ENCODE assay signal across 21 cellular contexts in the genomic region with DNA sequence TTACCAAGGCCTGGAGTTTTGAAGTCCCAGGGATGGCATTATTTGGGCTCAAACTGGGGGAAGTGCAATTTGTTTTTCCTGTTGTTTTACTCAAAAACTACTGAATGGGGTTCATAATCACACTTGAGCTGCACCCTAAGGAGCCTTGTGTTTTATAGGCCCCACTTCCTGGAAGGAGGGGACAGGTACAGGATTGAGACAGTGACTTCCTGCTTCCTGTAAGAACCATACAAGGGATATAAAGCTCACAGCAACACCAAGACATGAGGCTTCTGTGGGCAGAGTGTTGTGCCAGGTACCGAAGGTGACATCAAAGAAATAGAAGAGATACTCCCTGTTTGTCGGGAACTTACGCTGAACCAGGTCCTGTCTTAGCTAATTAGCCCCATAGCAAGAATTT.
"Had no signal": no experiment of that assay in that cellular context is flagged by ENCODE, and none has a peak within 500 bp of the region (broad histone marks: within the 10 kb centered on the region; RNA-seq: fewer than 3 reads in every experiment).

No MANE protein-coding gene starts in this region.

- H3K4me3 Mint-ChIP-seq: IgD-negative memory B cell had no signal

- H3K27ac Mint-ChIP-seq: IgD-negative memory B cell had no signal

- H3K4me1 Mint-ChIP-seq: IgD-negative memory B cell had no signal

- H3K4me3 ChIP-seq: SJCRH30 had no signal

- H3K4me1 ChIP-seq: SJCRH30 had no signal

- DNase-seq: KBM-7, MM.1S, NCI-H1092 treated with DMSO at 0.1 percent for 48 hours, NCI-H1436, NCI-H187, NCI-H2029, NCI-H2081 treated with DMSO at 0.1 percent for 48 hours, NCI-H2171, NCI-H226, NCI-H446, NCI-H510A, NCI-H524 treated with DMSO at 0.1 percent for 48 hours, NCI-H69, NCI-H774, PC-3, SHP77 treated with DMSO at 0.1 percent for 48 hours, SJCRH30 had no signal

- H3K27me3 ChIP-seq: SJCRH30 had no signal

- H3K9me3 ChIP-seq: SJCRH30 had no signal

- H3K36me3 Mint-ChIP-seq: IgD-negative memory B cell had no signal

- ATAC-seq: Panc1, PC-3, Right ventricle myocardium inferior, SK-N-SH treated with all-trans-retinoic acid at 6 μM for 48 hours had no signal

- H3K36me3 ChIP-seq: SJCRH30 had no signal
